In the genomic region with DNA sequence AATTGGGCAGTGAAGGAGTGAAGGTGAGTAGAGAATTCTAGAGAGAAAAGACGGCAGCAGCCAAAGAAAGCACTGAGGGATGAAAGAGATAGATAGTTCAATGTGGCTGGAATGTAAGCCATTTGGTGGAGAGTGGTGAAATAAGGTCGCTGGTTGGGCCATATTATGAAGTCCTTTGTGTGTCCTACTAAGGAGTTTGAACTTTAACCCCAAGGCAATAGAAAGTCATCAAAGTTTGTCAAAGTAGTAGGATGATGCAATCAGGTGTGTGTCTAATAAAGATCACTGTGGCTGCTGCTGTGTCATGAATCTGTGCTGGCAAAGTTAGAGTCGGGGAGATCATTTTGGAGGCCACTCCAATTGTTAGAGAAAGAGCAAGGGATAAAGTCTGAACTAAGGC, we compare ENCODE assay signal across 16 cellular contexts. TPM values are rescaled to one million over a fixed set of nuclear protein-coding genes. Genes with fewer than 3 reads are reported as not detected.
DNase-seq lines count a peak whose midpoint lies in the region; ATAC-seq, FAIRE-seq and TF ChIP-seq lines count a peak whose summit lies in the region.
"Had no signal": no experiment of that assay in that cellular context is flagged by ENCODE, and none has a peak within 500 bp of the region (broad histone marks: within the 10 kb centered on the region; RNA-seq: fewer than 3 reads in every experiment).

No MANE protein-coding gene starts in this region.

- BruUV-seq in IMR-90 (replicated peaks; lab: Mats Ljungman, UMichigan) = no TSS peak

- peaks cover 20% of the 10 kb centered on the region for H3K4me1 Mint-ChIP-seq in activated naive CD8-positive, alpha-beta T cell treated with anti-CD3 and anti-CD28 coated beads for 36 hours
- peaks cover 0 to 20% (median 15%) of the 10 kb centered on the region in 4 donors for H3K4me1 Mint-ChIP-seq in CD4-positive, alpha-beta memory T cell

- CTCF ChIA-PET in IMR-90 (lab: Yijun Ruan, JAX) = no interaction called here
- CTCF ChIA-PET in CD4-positive, alpha-beta memory T cell (lab: Charles Lee; ENCODE audit: partially characterized antibody) = no interaction called here

- H3K4ac ChIP-seq in IMR-90 (ENCODE audit: low read depth, low read length) = peak overlapping the region; percentile 25; the same call in 1 of the 2 replicates

- H4K5ac ChIP-seq in IMR-90 (ENCODE audit: low read depth, low read length) = no peak overlapping the region

- H3K27ac ChIP-seq in BLaER1 = 0 out of 2 replicates have a peak overlapping the region, but pooled peaks have one; percentile 6
- no peak overlapping the region for H3K27ac ChIP-seq in IMR-90 (ENCODE audit: insufficient read depth, low read length)
- H3K27ac ChIP-seq in liver (ENCODE audit: low read depth in 1 of 2, low read length in 2 of 2) = peak overlapping the region; percentile 80 to 83
- no peak overlapping the region for H3K27ac ChIP-seq in CD4-positive, alpha-beta memory T cell (ENCODE audit: low read depth, low read length)
- H3K27ac ChIP-seq: upper lobe of left lung had no signal

- no peaks in the 10 kb centered on the region for H3K27me3 ChIP-seq in BLaER1
- H3K27me3 ChIP-seq in IMR-90 (ENCODE audit: control insufficient read depth, insufficient read depth, low read length) = no peaks in the 10 kb centered on the region
- no peaks in the 10 kb centered on the region for H3K27me3 ChIP-seq in liver (ENCODE audit: control insufficient read depth in 4 of 4, insufficient read depth in 4 of 4, low read length in 3 of 4)
- H3K27me3 ChIP-seq in CD4-positive, alpha-beta memory T cell (ENCODE audit: insufficient read depth, low read length) = no peaks in the 10 kb centered on the region
- H3K27me3 ChIP-seq: BE2C, upper lobe of left lung had no signal

- no peak for ATAC-seq in IMR-90 (ENCODE audit: low read depth)
- ATAC-seq in HG02798 (IDR thresholded peaks at IDR 0.05; ENCODE audit: poor library complexity, unreplicated experiment) = no peak

- no peaks in the 10 kb centered on the region for H3K9me3 Mint-ChIP-seq in activated naive CD8-positive, alpha-beta T cell treated with anti-CD3 and anti-CD28 coated beads for 36 hours
- H3K9me3 Mint-ChIP-seq in CD4-positive, alpha-beta memory T cell = no peaks in the 10 kb centered on the region
- H3K9me3 Mint-ChIP-seq: T-helper 1 cell treated with Interleukin-12 subunit alpha and Interleukin-12 subunit beta and Interleukin-4 antibody, amounts not matched to agents 30 μg/mL and 1 μg/mL, for 36 hours had no signal

- peaks cover 12% of the 10 kb centered on the region; the same call in 1 of the 2 replicates for H4K20me1 ChIP-seq in BLaER1
- H4K20me1 ChIP-seq in IMR-90 (ENCODE audit: insufficient read depth, low read length) = peaks cover 59% of the 10 kb centered on the region

- H2BK120ac ChIP-seq in IMR-90 (ENCODE audit: low read depth, low read length) = no peak overlapping the region

- H2AK5ac ChIP-seq in IMR-90 (ENCODE audit: low read depth, low read length) = 0 out of 2 replicates have a peak overlapping the region, but pooled peaks have one; percentile 7

- TF ChIP-seq POLR2A in IMR-90 (IDR thresholded peaks at IDR 0.05; ENCODE audit: low read depth, low read length) (no peak), GM12892 (IDR thresholded peaks at IDR 0.05; ENCODE audit: low read depth, low read length) (no peak)

- H3K9me1 ChIP-seq in IMR-90 (ENCODE audit: insufficient read depth, low read length) = peaks cover 7% of the 10 kb centered on the region

- H3K23ac ChIP-seq in IMR-90 (ENCODE audit: low read depth, low read length) = no peak overlapping the region; the same call in 1 of the 2 replicates

- H3K79me1 ChIP-seq in IMR-90 (ENCODE audit: low read depth in 1 of 2, low read length in 2 of 2) = peaks cover 49 to 79% of the 10 kb centered on the region in 2 experiments

- H3K9ac ChIP-seq in BLaER1 = no peak overlapping the region
- no peak overlapping the region for H3K9ac ChIP-seq in IMR-90 (ENCODE audit: low read depth, low read length)
- H3K9ac ChIP-seq in liver (ENCODE audit: low read depth in 1 of 2, low read length in 2 of 2) = no peak overlapping the region

- H2AK9ac ChIP-seq in IMR-90 (replicated peaks; ENCODE audit: low read depth, low read length, poor library complexity) = no peak overlapping the region

- H2BK15ac ChIP-seq in IMR-90 (ENCODE audit: low read depth, low read length) = peak overlapping the region; percentile 48; the same call in 1 of the 3 replicates

- H2AFZ ChIP-seq in IMR-90 (replicated peaks; ENCODE audit: low read length, poor library complexity) = no peak overlapping the region

- peaks cover 3% of the 10 kb centered on the region for H3K36me3 Mint-ChIP-seq in activated naive CD8-positive, alpha-beta T cell treated with anti-CD3 and anti-CD28 coated beads for 36 hours
- peaks cover 2 to 8% of the 10 kb centered on the region in 2 donors for H3K36me3 Mint-ChIP-seq in CD4-positive, alpha-beta memory T cell

- in situ Hi-C loops in IMR-90 (cut with MboI; ENCODE audit: low sequenced_read_pairs) = no loop called here

- H3K56ac ChIP-seq in IMR-90 (ENCODE audit: extremely low read depth, insufficient read depth, low read length) = no peak overlapping the region

- no peak for TF ChIP-seq CTCF in IMR-90 (conservative IDR thresholded peaks at IDR 0.05; ENCODE audit: low read depth, low read length)
- TF ChIP-seq CTCF in liver (IDR thresholded peaks at IDR 0.05; ENCODE audit: low read depth, low read length, missing input control) = no peak

- 80% methylated on average over 1 of the region's 3 CpGs; no CpG with 5 or more reads in 1 of the 2 experiments for WGBS in IMR-90 (ENCODE audit: extremely low coverage in 2 of 2, insufficient read length in 1 of 2), 2 experiments
- WGBS in liver = 28% methylated on average over 3 of the region's 3 CpGs

- POLR2A ChIA-PET in IMR-90 (lab: Charles Lee; ENCODE audit: unreplicated experiment) = no interaction called here
- POLR2A ChIA-PET in CD4-positive, alpha-beta memory T cell (lab: Charles Lee; ENCODE audit: partially characterized antibody) = no interaction called here

- H3K4me3 Mint-ChIP-seq in activated naive CD8-positive, alpha-beta T cell treated with anti-CD3 and anti-CD28 coated beads for 36 hours = no peak overlapping the region
- H3K4me3 Mint-ChIP-seq in CD4-positive, alpha-beta memory T cell = no peak overlapping the region
- H3K4me3 Mint-ChIP-seq: T-helper 1 cell treated with Interleukin-12 subunit alpha and Interleukin-12 subunit beta and Interleukin-4 antibody, amounts not matched to agents 30 μg/mL and 1 μg/mL, for 36 hours had no signal

- FAIRE-seq in GM12892 (lab: Jason Lieb, UNC) = no peak

- H3K4me3 ChIP-seq in BLaER1 (no peak overlapping the region), IMR-90 (ENCODE audit: insufficient read depth, low read depth, low read length) (no peak overlapping the region), liver (ENCODE audit: low read depth in 1 of 3, low read length in 3 of 3) (no peak overlapping the region)
- H3K4me3 ChIP-seq in CD4-positive, alpha-beta memory T cell (ENCODE audit: low read length in 2 of 2) = no peak overlapping the region
- H3K4me3 ChIP-seq: upper lobe of left lung had no signal

- no peak overlapping the region for H4K8ac ChIP-seq in IMR-90 (ENCODE audit: low read depth in 2 of 2, low read length in 2 of 2)

- dilution Hi-C loops in IMR-90 (cut with HindIII; ENCODE audit: low sequenced_read_pairs, unreplicated experiment) = no loop called here

- peak overlapping the region; percentile 73 for H3K27ac Mint-ChIP-seq in activated naive CD8-positive, alpha-beta T cell treated with anti-CD3 and anti-CD28 coated beads for 36 hours
- H3K27ac Mint-ChIP-seq in CD4-positive, alpha-beta memory T cell = peak overlapping the region in 2 of 7 donors; percentile 42 to 44
- H3K27ac Mint-ChIP-seq: T-helper 1 cell treated with Interleukin-12 subunit alpha and Interleukin-12 subunit beta and Interleukin-4 antibody, amounts not matched to agents 30 μg/mL and 1 μg/mL, for 36 hours had no signal

- no peak overlapping the region for H3K14ac ChIP-seq in IMR-90 (replicated peaks; ENCODE audit: low read depth, low read length)

- peaks cover 27% of the 10 kb centered on the region for H3K4me1 ChIP-seq in BLaER1
- peaks cover 11% of the 10 kb centered on the region for H3K4me1 ChIP-seq in IMR-90 (ENCODE audit: control insufficient read depth, insufficient read depth, low read length)
- peaks cover 14 to 33% (median 25%) of the 10 kb centered on the region in 4 donors for H3K4me1 ChIP-seq in liver (ENCODE audit: control insufficient read depth in 4 of 4, insufficient read depth in 4 of 4, low read length in 3 of 4)
- H3K4me1 ChIP-seq in CD4-positive, alpha-beta memory T cell (ENCODE audit: insufficient read depth, low read length) = no peaks in the 10 kb centered on the region
- H3K4me1 ChIP-seq: BE2C had no signal

- no peaks in the 10 kb centered on the region for H3K9me3 ChIP-seq in BLaER1
- no peaks in the 10 kb centered on the region for H3K9me3 ChIP-seq in IMR-90 (ENCODE audit: control insufficient read depth, insufficient read depth, low read length)
- no peaks in the 10 kb centered on the region for H3K9me3 ChIP-seq in liver (ENCODE audit: control insufficient read depth in 4 of 4, low read length in 3 of 4)
- H3K9me3 ChIP-seq in CD4-positive, alpha-beta memory T cell (ENCODE audit: control insufficient read depth in 1 of 2, low read length in 2 of 2) = no peaks in the 10 kb centered on the region
- H3K9me3 ChIP-seq: BE2C, upper lobe of left lung had no signal

- no peak overlapping the region for H3K18ac ChIP-seq in IMR-90 (ENCODE audit: low read depth, low read length)

- DNase-seq in IMR-90 = no peak
- no peak for DNase-seq in activated naive CD8-positive, alpha-beta T cell treated with anti-CD3 and anti-CD28 coated beads for 36 hours
- no peak for DNase-seq in GM12892 (ENCODE audit: insufficient read length)
- DNase-seq in CD4-positive, alpha-beta memory T cell = no peak
- DNase-seq in NCI-H1092 (lab: John Stamatoyannopoulos, UW) = no peak
- DNase-seq: activated CD4-positive, alpha-beta T cell treated with anti-CD3 and anti-CD28 coated beads for 48 hours; activated gamma-delta T cell treated with Interleukin-2 at 50 U/mL for 16 hours; BE2C; islet precursor cell; NCI-H1417 treated with DMSO at 0.1 percent for 48 hours; NCI-H524; upper lobe of left lung had no signal

- intact Hi-C loops in IMR-90 (cut with micrococcal nuclease) = no loop called here
- intact Hi-C loops in CD4-positive, alpha-beta memory T cell (cut with micrococcal nuclease) = no loop called here

- no peak overlapping the region for H2BK5ac ChIP-seq in IMR-90 (ENCODE audit: low read depth, low read length, poor library complexity, severe bottlenecking)

- H2BK20ac ChIP-seq in IMR-90 (ENCODE audit: low read depth, low read length) = no peak overlapping the region

- TF ChIP-seq RAD21 in IMR-90 (IDR thresholded peaks at IDR 0.05; ENCODE audit: low read length) = no peak
- TF ChIP-seq RAD21 in liver (IDR thresholded peaks at IDR 0.05) = peak; percentile 28 to 35

- no peak overlapping the region; the same call in 1 of the 2 replicates for H4K91ac ChIP-seq in IMR-90 (ENCODE audit: insufficient read depth, low read depth, low read length)

- 0 out of 2 replicates have a peak, but pooled peaks cover 26% of the 10 kb centered on the region for H3K36me3 ChIP-seq in BLaER1
- no peaks in the 10 kb centered on the region; the same call in 1 of the 2 replicates for H3K36me3 ChIP-seq in IMR-90 (ENCODE audit: control insufficient read depth, insufficient read depth, low read length)
- H3K36me3 ChIP-seq in liver (ENCODE audit: control insufficient read depth in 4 of 4, insufficient read depth in 3 of 4, low read depth in 1 of 4, low read length in 3 of 4) = no peaks in the 10 kb centered on the region
- H3K36me3 ChIP-seq in CD4-positive, alpha-beta memory T cell (ENCODE audit: insufficient read depth, low read length) = no peaks in the 10 kb centered on the region
- H3K36me3 ChIP-seq: BE2C had no signal

- no peaks in the 10 kb centered on the region for H3K27me3 Mint-ChIP-seq in activated naive CD8-positive, alpha-beta T cell treated with anti-CD3 and anti-CD28 coated beads for 36 hours
- H3K27me3 Mint-ChIP-seq in CD4-positive, alpha-beta memory T cell = no peaks in the 10 kb centered on the region

- H3K4me2 ChIP-seq in BLaER1 (no peak overlapping the region), IMR-90 (ENCODE audit: low read depth, low read length) (no peak overlapping the region)

RNA-seq across cellular contexts. Expression of gene RNF121, which starts 18.7 kb away (rescaled TPM):
- 65.8 and 88.7 TPM in 2 replicates for total RNA-seq in IMR-90 (2012; rRNA removed)
- 43.0 and 43.4 TPM in 2 replicates for polyA plus RNA-seq in IMR-90 (2012; rRNA removed)
- polyA plus RNA-seq in IMR-90 (2012; cell fraction: cytosol; rRNA removed) = 31.7 and 47.6 TPM in 2 replicates
- 60.6 and 83.6 TPM in 2 replicates for polyA plus RNA-seq in IMR-90 (2012; cell fraction: nucleus; rRNA removed; ENCODE audit: low replicate concordance)
- 10 to 100 TPM; 28.3 to 30.7 TPM for total RNA-seq in activated naive CD8-positive, alpha-beta T cell treated with anti-CD3 and anti-CD28 coated beads for 36 hours
- 10 to 100 TPM; 11.9 to 31.1 TPM for total RNA-seq in liver
- 10 to 100 TPM; 10.2 to 16.5 TPM for polyA plus RNA-seq in liver
- 29.2 TPM for polyA plus RNA-seq in GM12892 (2012; ENCODE audit: missing spikeins)
- total RNA-seq in CD4-positive, alpha-beta memory T cell = 10 to 100 TPM; 28.0 to 33.0 TPM
- 1 to 10 TPM; 7.5 to 8.2 TPM for polyA plus RNA-seq in CD4-positive, alpha-beta memory T cell

RNA-seq across cellular contexts. Expression of gene XNDC1N, which starts 19.1 kb away (rescaled TPM):
- total RNA-seq in IMR-90 (2012; rRNA removed) (7.2 and 8.8 TPM in 2 replicates), liver (1 to 10 TPM; 5.6 to 7.9 TPM)
- polyA plus RNA-seq in IMR-90 (2012; rRNA removed) (2.0 and 2.5 TPM in 2 replicates), liver (1 to 10 TPM in 1 of 2 donors, under 1 TPM in 1; 0.59 to 2.1 TPM)
- polyA plus RNA-seq in IMR-90 (2012; cell fraction: cytosol; rRNA removed) = 1.3 and 1.9 TPM in 2 replicates
- 2.8 and 9.3 TPM in 2 replicates for polyA plus RNA-seq in IMR-90 (2012; cell fraction: nucleus; rRNA removed; ENCODE audit: low replicate concordance)
- 10 to 100 TPM; 10.8 to 12.4 TPM for total RNA-seq in activated naive CD8-positive, alpha-beta T cell treated with anti-CD3 and anti-CD28 coated beads for 36 hours
- polyA plus RNA-seq in GM12892 (2012; ENCODE audit: missing spikeins) = 8.3 TPM
- total RNA-seq in CD4-positive, alpha-beta memory T cell = 10 to 100 TPM; 25.3 to 26.2 TPM
- 1 to 10 TPM; 4.3 to 4.6 TPM for polyA plus RNA-seq in CD4-positive, alpha-beta memory T cell

RNA-seq across cellular contexts. Expression of gene IL18BP, which starts 51.2 kb away (rescaled TPM):
- total RNA-seq in IMR-90 (2012; rRNA removed) = 0.83 and 0.90 TPM in 2 replicates
- polyA plus RNA-seq in IMR-90 (2012; rRNA removed) = 3.2 and 3.7 TPM in 2 replicates
- 0.55 and 0.79 TPM in 2 replicates for polyA plus RNA-seq in IMR-90 (2012; cell fraction: cytosol; rRNA removed)
- 41.8 and 42.5 TPM in 2 replicates for polyA plus RNA-seq in IMR-90 (2012; cell fraction: nucleus; rRNA removed; ENCODE audit: low replicate concordance)
- total RNA-seq in activated naive CD8-positive, alpha-beta T cell treated with anti-CD3 and anti-CD28 coated beads for 36 hours = 1 to 10 TPM; 6.9 to 7.4 TPM
- 1 to 10 TPM; 2.4 to 5.9 TPM for total RNA-seq in liver
- 1 to 10 TPM; 2.6 to 6.3 TPM for polyA plus RNA-seq in liver
- 5.1 TPM for polyA plus RNA-seq in GM12892 (2012; ENCODE audit: missing spikeins)
- 10 to 100 TPM; 21.4 to 26.2 TPM for total RNA-seq in CD4-positive, alpha-beta memory T cell
- polyA plus RNA-seq in CD4-positive, alpha-beta memory T cell = 10 to 100 TPM; 13.8 to 19.7 TPM

Comparison
In these comparisons a context has a peak if more than half of its experiments do, and no peak if none do; other contexts are left out.
1. H3K27ac ChIP-seq: peak in BLaER1 (single experiment) and liver (2 of 2); none in IMR-90 (single experiment) and CD4-positive, alpha-beta memory T cell (single experiment).